Comparison of ENCODE assay signal across 33 cellular contexts in the genomic region with DNA sequence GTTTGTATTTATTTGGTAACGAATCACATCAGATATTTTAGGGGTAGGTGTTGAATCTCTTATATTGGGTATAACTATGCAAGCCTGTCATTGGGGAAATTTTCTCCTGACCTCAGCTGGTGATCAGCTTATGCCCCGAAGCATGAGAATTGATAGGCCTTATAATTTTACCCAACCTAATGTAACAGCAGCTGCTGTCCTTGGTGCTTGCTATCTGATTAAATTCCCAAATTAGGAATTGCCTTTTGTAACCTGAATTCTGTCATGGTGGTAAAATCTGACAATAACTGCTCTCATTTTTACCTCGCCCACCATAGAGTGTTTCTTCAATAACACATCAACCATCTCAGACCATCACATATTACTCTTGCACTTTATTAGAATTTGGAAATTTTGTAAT.
"Had no signal": no experiment of that assay in that cellular context is flagged by ENCODE, and none has a peak within 500 bp of the region (broad histone marks: within the 10 kb centered on the region; RNA-seq: fewer than 3 reads in every experiment).

No MANE protein-coding gene starts in this region.

- DNase-seq: activated CD4-positive, alpha-beta memory T cell treated with anti-CD3 and anti-CD28 coated beads, Interleukin-2, amount 10 ng/mL, durations not matched to agents 7 days and 5 days; activated CD4-positive, alpha-beta T cell treated with anti-CD3 and anti-CD28 coated beads for 1 hour; activated CD4-positive, alpha-beta T cell treated with anti-CD3 and anti-CD28 coated beads for 36 hours; activated CD4-positive, alpha-beta T cell treated with anti-CD3 and anti-CD28 coated beads for 48 hours; activated CD4-positive, alpha-beta T cell treated with anti-CD3 and anti-CD28 coated beads, Interleukin-2, amount 10 ng/mL, durations not matched to agents 7 days and 5 days; activated CD4-positive, alpha-beta T cell treated with anti-CD3 and anti-CD28 coated beads, Interleukin-2, amount 50 U/mL, for 48 hours; activated CD4-positive, CD25-positive, alpha-beta regulatory T cell; activated CD8-positive, alpha-beta memory T cell treated with anti-CD3 and anti-CD28 coated beads for 24 hours; activated CD8-positive, alpha-beta memory T cell treated with anti-CD3 and anti-CD28 coated beads, Interleukin-2, amount 10 ng/mL, durations not matched to agents 7 days and 5 days; activated CD8-positive, alpha-beta memory T cell treated with anti-CD3 and anti-CD28 coated beads, Interleukin-2, amount 50 U/mL, for 48 hours; activated CD8-positive, alpha-beta T cell treated with anti-CD3 and anti-CD28 coated beads, Interleukin-2, amount 10 ng/mL, durations not matched to agents 7 days and 5 days; activated effector memory CD4-positive, alpha-beta T cell treated with Interleukin-2 at 50 U/mL for 16 hours; activated gamma-delta T cell; activated naive CD4-positive, alpha-beta T cell treated with anti-CD3 and anti-CD28 coated beads, Interleukin-2, amount 10 ng/mL, durations not matched to agents 7 days and 5 days; activated naive CD4-positive, alpha-beta T cell treated with Interleukin-2 at 50 U/mL for 16 hours; activated naive CD8-positive, alpha-beta T cell treated with anti-CD3 and anti-CD28 coated beads, Interleukin-2, amount 10 ng/mL, durations not matched to agents 7 days and 5 days; activated naive CD8-positive, alpha-beta T cell treated with anti-CD3 and anti-CD28 coated beads, Interleukin-2, amount 50 U/mL, for 24 hours; activated T-cell treated with anti-CD3 and anti-CD28 coated beads, Interleukin-2, amount 50 U/mL, for 24 hours; activated T-cell treated with anti-CD3 and anti-CD28 coated beads, Interleukin-2, amount 50 U/mL, for 48 hours; central memory CD4-positive, alpha-beta T cell; T-helper 1 cell; T-helper 2 cell; T-helper 9 cell had no signal

- H3K9me3 ChIP-seq: ascending aorta, breast epithelium had no signal

- H3K36me3 ChIP-seq: ascending aorta, brain microvascular endothelial cell, breast epithelium had no signal

- H3K27ac Mint-ChIP-seq: activated CD4-positive, alpha-beta memory T cell treated with anti-CD3 and anti-CD28 coated beads, Interleukin-2, amount 10 ng/mL, durations not matched to agents 7 days and 5 days; activated CD4-positive, alpha-beta T cell treated with anti-CD3 and anti-CD28 coated beads for 36 hours; activated CD4-positive, alpha-beta T cell treated with anti-CD3 and anti-CD28 coated beads, Interleukin-2, amount 10 ng/mL, durations not matched to agents 7 days and 5 days; activated CD8-positive, alpha-beta memory T cell treated with anti-CD3 and anti-CD28 coated beads, Interleukin-2, amount 10 ng/mL, durations not matched to agents 7 days and 5 days; activated CD8-positive, alpha-beta T cell treated with anti-CD3 and anti-CD28 coated beads, Interleukin-2, amount 10 ng/mL, durations not matched to agents 7 days and 5 days; activated naive CD4-positive, alpha-beta T cell treated with anti-CD3 and anti-CD28 coated beads, Interleukin-2, amount 10 ng/mL, durations not matched to agents 7 days and 5 days; activated naive CD4-positive, alpha-beta T cell treated with anti-CD3 and anti-CD28 coated beads, Interleukin-2, amount 50 U/mL, for 24 hours; activated naive CD8-positive, alpha-beta T cell; activated naive CD8-positive, alpha-beta T cell treated with anti-CD3 and anti-CD28 coated beads, Interleukin-2, amount 10 ng/mL, durations not matched to agents 7 days and 5 days; activated naive CD8-positive, alpha-beta T cell treated with anti-CD3 and anti-CD28 coated beads, Interleukin-2, amount 50 U/mL, for 24 hours; activated T-cell treated with anti-CD3 and anti-CD28 coated beads, Interleukin-2, amount 50 U/mL, for 24 hours; activated T-helper 2 cell treated with anti-CD3 and anti-CD28 coated beads, Interferon-gamma antibody, Interleukin-2, Interleukin-4, amounts not matched to agents 10 μg/mL and 5 μg/mL and 100 μg/mL, durations not matched to agents 14 hours and 24 hours and 36 hours; T-helper 1 cell treated with Interleukin-12 subunit alpha and Interleukin-12 subunit beta and Interleukin-4 antibody, amounts not matched to agents 30 μg/mL and 1 μg/mL, for 36 hours; T-helper 2 cell treated with Interferon-gamma antibody and Interleukin-4, amounts not matched to agents 5 μg/mL and 100 μg/mL, for 36 hours had no signal

- H3K27me3 ChIP-seq: ascending aorta, brain microvascular endothelial cell, breast epithelium had no signal

- ATAC-seq: activated CD4-positive, alpha-beta T cell treated with anti-CD3 and anti-CD28 coated beads for 36 hours; activated CD4-positive, CD25-positive, alpha-beta regulatory T cell treated with anti-CD3 and anti-CD28 coated beads, Interleukin-2, amount 50 U/mL, for 24 hours; activated CD8-positive, alpha-beta memory T cell treated with anti-CD3 and anti-CD28 coated beads, Interleukin-2, amount 10 ng/mL, durations not matched to agents 7 days and 5 days; activated CD8-positive, alpha-beta T cell treated with anti-CD3 and anti-CD28 coated beads, Interleukin-2, amount 10 ng/mL, durations not matched to agents 7 days and 5 days; activated naive CD8-positive, alpha-beta T cell treated with anti-CD3 and anti-CD28 coated beads, Interleukin-2, amount 50 U/mL, for 24 hours had no signal

- H3K4me1 ChIP-seq: ascending aorta, breast epithelium had no signal

- H3K4me3 ChIP-seq: ascending aorta, breast epithelium had no signal

- H3K4me3 Mint-ChIP-seq: activated CD4-positive, alpha-beta memory T cell treated with anti-CD3 and anti-CD28 coated beads, Interleukin-2, amount 10 ng/mL, durations not matched to agents 7 days and 5 days; activated CD4-positive, alpha-beta T cell treated with anti-CD3 and anti-CD28 coated beads for 36 hours; activated CD4-positive, alpha-beta T cell treated with anti-CD3 and anti-CD28 coated beads, Interleukin-2, amount 10 ng/mL, durations not matched to agents 7 days and 5 days; activated CD8-positive, alpha-beta memory T cell treated with anti-CD3 and anti-CD28 coated beads, Interleukin-2, amount 10 ng/mL, durations not matched to agents 7 days and 5 days; activated CD8-positive, alpha-beta T cell treated with anti-CD3 and anti-CD28 coated beads, Interleukin-2, amount 10 ng/mL, durations not matched to agents 7 days and 5 days; activated naive CD4-positive, alpha-beta T cell treated with anti-CD3 and anti-CD28 coated beads, Interleukin-2, amount 10 ng/mL, durations not matched to agents 7 days and 5 days; activated naive CD4-positive, alpha-beta T cell treated with anti-CD3 and anti-CD28 coated beads, Interleukin-2, amount 50 U/mL, for 24 hours; activated naive CD8-positive, alpha-beta T cell; activated naive CD8-positive, alpha-beta T cell treated with anti-CD3 and anti-CD28 coated beads, Interleukin-2, amount 10 ng/mL, durations not matched to agents 7 days and 5 days; activated naive CD8-positive, alpha-beta T cell treated with anti-CD3 and anti-CD28 coated beads, Interleukin-2, amount 50 U/mL, for 24 hours; activated T-cell treated with anti-CD3 and anti-CD28 coated beads, Interleukin-2, amount 50 U/mL, for 24 hours; T-helper 1 cell treated with Interleukin-12 subunit alpha and Interleukin-12 subunit beta and Interleukin-4 antibody, amounts not matched to agents 30 μg/mL and 1 μg/mL, for 36 hours; T-helper 2 cell treated with Interferon-gamma antibody and Interleukin-4, amounts not matched to agents 5 μg/mL and 100 μg/mL, for 36 hours had no signal

- H3K27me3 Mint-ChIP-seq: activated CD4-positive, alpha-beta memory T cell treated with anti-CD3 and anti-CD28 coated beads, Interleukin-2, amount 10 ng/mL, durations not matched to agents 7 days and 5 days; activated CD4-positive, alpha-beta T cell treated with anti-CD3 and anti-CD28 coated beads for 36 hours; activated CD4-positive, alpha-beta T cell treated with anti-CD3 and anti-CD28 coated beads, Interleukin-2, amount 10 ng/mL, durations not matched to agents 7 days and 5 days; activated CD8-positive, alpha-beta memory T cell treated with anti-CD3 and anti-CD28 coated beads, Interleukin-2, amount 10 ng/mL, durations not matched to agents 7 days and 5 days; activated naive CD4-positive, alpha-beta T cell treated with anti-CD3 and anti-CD28 coated beads, Interleukin-2, amount 10 ng/mL, durations not matched to agents 7 days and 5 days; activated naive CD4-positive, alpha-beta T cell treated with anti-CD3 and anti-CD28 coated beads, Interleukin-2, amount 50 U/mL, for 24 hours; activated naive CD8-positive, alpha-beta T cell; activated naive CD8-positive, alpha-beta T cell treated with anti-CD3 and anti-CD28 coated beads, Interleukin-2, amount 10 ng/mL, durations not matched to agents 7 days and 5 days; activated naive CD8-positive, alpha-beta T cell treated with anti-CD3 and anti-CD28 coated beads, Interleukin-2, amount 50 U/mL, for 24 hours; activated T-cell treated with anti-CD3 and anti-CD28 coated beads, Interleukin-2, amount 50 U/mL, for 24 hours had no signal

- H3K4me1 Mint-ChIP-seq: activated CD4-positive, alpha-beta memory T cell treated with anti-CD3 and anti-CD28 coated beads, Interleukin-2, amount 10 ng/mL, durations not matched to agents 7 days and 5 days; activated CD4-positive, alpha-beta T cell treated with anti-CD3 and anti-CD28 coated beads for 36 hours; activated CD4-positive, alpha-beta T cell treated with anti-CD3 and anti-CD28 coated beads, Interleukin-2, amount 10 ng/mL, durations not matched to agents 7 days and 5 days; activated CD8-positive, alpha-beta memory T cell treated with anti-CD3 and anti-CD28 coated beads, Interleukin-2, amount 10 ng/mL, durations not matched to agents 7 days and 5 days; activated naive CD4-positive, alpha-beta T cell treated with anti-CD3 and anti-CD28 coated beads, Interleukin-2, amount 10 ng/mL, durations not matched to agents 7 days and 5 days; activated naive CD4-positive, alpha-beta T cell treated with anti-CD3 and anti-CD28 coated beads, Interleukin-2, amount 50 U/mL, for 24 hours; activated naive CD8-positive, alpha-beta T cell treated with anti-CD3 and anti-CD28 coated beads, Interleukin-2, amount 10 ng/mL, durations not matched to agents 7 days and 5 days; activated naive CD8-positive, alpha-beta T cell treated with anti-CD3 and anti-CD28 coated beads, Interleukin-2, amount 50 U/mL, for 24 hours had no signal

- H3K27ac ChIP-seq: ascending aorta, brain microvascular endothelial cell, breast epithelium, VCaP had no signal

- H3K36me3 Mint-ChIP-seq: activated CD8-positive, alpha-beta memory T cell treated with anti-CD3 and anti-CD28 coated beads, Interleukin-2, amount 10 ng/mL, durations not matched to agents 7 days and 5 days; activated naive CD4-positive, alpha-beta T cell treated with anti-CD3 and anti-CD28 coated beads, Interleukin-2, amount 10 ng/mL, durations not matched to agents 7 days and 5 days; activated naive CD4-positive, alpha-beta T cell treated with anti-CD3 and anti-CD28 coated beads, Interleukin-2, amount 50 U/mL, for 24 hours; activated naive CD8-positive, alpha-beta T cell; activated naive CD8-positive, alpha-beta T cell treated with anti-CD3 and anti-CD28 coated beads, Interleukin-2, amount 10 ng/mL, durations not matched to agents 7 days and 5 days had no signal
